Comparison of ENCODE assay signal across 23 cellular contexts in genomic region chr4:99843413-99843812, GRCh38. TPM values are rescaled to one million over a fixed set of nuclear protein-coding genes. Genes with fewer than 3 reads are reported as not detected.
A peak's percentile ranks its signal among the peaks of the same experiment; 100 is the strongest.
DNase-seq lines count a peak whose midpoint lies in the region; ATAC-seq and TF ChIP-seq lines count a peak whose summit lies in the region.
"Had no signal": no experiment of that assay in that cellular context is flagged by ENCODE, and none has a peak within 500 bp of the region (broad histone marks: within the 10 kb centered on the region; RNA-seq: fewer than 3 reads in every experiment).

No MANE protein-coding gene starts in this region.

- no peaks in the 10 kb centered on the region for H3K79me2 ChIP-seq in DOHH2 (ENCODE audit: control insufficient read depth, low read length)
- no peaks in the 10 kb centered on the region for H3K79me2 ChIP-seq in smooth muscle cell (ENCODE audit: low read depth)

- H3K27me3 Mint-ChIP-seq in activated naive CD4-positive, alpha-beta T cell treated with anti-CD3 and anti-CD28 coated beads, Interleukin-2, amount 50 U/mL, for 24 hours: no peaks in the 10 kb centered on the region
- H3K27me3 Mint-ChIP-seq in T-cell: no peaks in the 10 kb centered on the region
- no peaks in the 10 kb centered on the region for H3K27me3 Mint-ChIP-seq in stimulated activated memory B cell treated with anti-CD40 and anti-IgM and Interleukin-4, amounts not matched to agents 10 μg/mL and 1 μg/mL and 100 μg/mL, for 72 hours

- H3K9ac ChIP-seq in smooth muscle cell (ENCODE audit: low read depth): no peak overlapping the region
- H3K9ac ChIP-seq: BLaER1, GM23248, KMS-11 had no signal

- peaks cover 9% of the 10 kb centered on the region for H3F3A ChIP-seq in DOHH2 (ENCODE audit: control insufficient read depth, insufficient read depth)
- H3F3A ChIP-seq in smooth muscle cell (ENCODE audit: low read depth): no peaks in the 10 kb centered on the region

- H3K9me3 ChIP-seq in DOHH2 (ENCODE audit: control insufficient read depth, insufficient read depth, low read length): no peaks in the 10 kb centered on the region
- no peaks in the 10 kb centered on the region for H3K9me3 ChIP-seq in smooth muscle cell (replicated peaks; ENCODE audit: low read depth)
- H3K9me3 ChIP-seq: SJSA1 had no signal

- CTCF ChIA-PET in T-cell (lab: Charles Lee): no interaction called here

- no peak for DNase-seq in activated naive CD4-positive, alpha-beta T cell treated with anti-CD3 and anti-CD28 coated beads, Interleukin-2, amount 50 U/mL, for 16 hours
- DNase-seq in T-cell (no peak), smooth muscle cell (lab: John Stamatoyannopoulos, UW; ENCODE audit: unreplicated experiment) (no peak)
- DNase-seq: ACHN; Calu3; CD8-positive, alpha-beta T cell; DMS153; GM23248; H9; NCI-H1417; NCI-H1694 treated with DMSO at 0.1 percent for 48 hours; NCI-H2081 treated with DMSO at 0.1 percent for 48 hours; NCI-H2171 treated with DMSO at 0.1 percent for 48 hours; NCI-H446; NCI-H526 had no signal

- H3K4me2 ChIP-seq in DOHH2 (ENCODE audit: low read length) (no peak overlapping the region; the same call in 1 of the 2 replicates), smooth muscle cell (no peak overlapping the region)
- H3K4me2 ChIP-seq: KMS-11 had no signal

- no peaks in the 10 kb centered on the region for H3K27me3 ChIP-seq in DOHH2 (ENCODE audit: control insufficient read depth, low read length)
- H3K27me3 ChIP-seq in smooth muscle cell (ENCODE audit: low read depth): no peaks in the 10 kb centered on the region
- H3K27me3 ChIP-seq: BLaER1, SJSA1 had no signal

- no peaks in the 10 kb centered on the region for H3K9me2 ChIP-seq in DOHH2 (replicated peaks; ENCODE audit: control insufficient read depth, low read length)

- ATAC-seq in T-cell (replicated peaks in 1 of 4) (no peak), GM21786 (IDR thresholded peaks at IDR 0.05; ENCODE audit: unreplicated experiment) (no peak)
- no peak for ATAC-seq in stimulated activated memory B cell treated with anti-CD40 and anti-IgM and Interleukin-4, amounts not matched to agents 10 μg/mL and 1 μg/mL and 100 μg/mL, for 72 hours
- ATAC-seq: CD8-positive, alpha-beta T cell had no signal

- TF ChIP-seq CTCF in DOHH2 (IDR thresholded peaks at IDR 0.05; ENCODE audit: low read depth, low read length, poor library complexity, severe bottlenecking) (no peak), smooth muscle cell (IDR thresholded peaks at IDR 0.05; ENCODE audit: borderline replicate concordance, insufficient read depth, poor library complexity, severe bottlenecking) (no peak)

- H3K27ac ChIP-seq in DOHH2 (ENCODE audit: low read depth, low read length) (0 out of 2 replicates have a peak overlapping the region, but pooled peaks have one; percentile 1), smooth muscle cell (ENCODE audit: low read depth) (no peak overlapping the region)
- H3K27ac ChIP-seq: BLaER1, GM23248, KMS-11, SJSA1 had no signal

- H3K4me1 Mint-ChIP-seq in activated naive CD4-positive, alpha-beta T cell treated with anti-CD3 and anti-CD28 coated beads, Interleukin-2, amount 50 U/mL, for 24 hours: peaks cover 64% of the 10 kb centered on the region
- H3K4me1 Mint-ChIP-seq in T-cell: peaks cover 35 to 46% (median 46%) of the 10 kb centered on the region in 3 donors
- H3K4me1 Mint-ChIP-seq in stimulated activated memory B cell treated with anti-CD40 and anti-IgM and Interleukin-4, amounts not matched to agents 10 μg/mL and 1 μg/mL and 100 μg/mL, for 72 hours: peaks cover 84% of the 10 kb centered on the region
- H3K4me1 Mint-ChIP-seq: H9 had no signal

- no peak overlapping the region for H3K4me3 Mint-ChIP-seq in activated naive CD4-positive, alpha-beta T cell treated with anti-CD3 and anti-CD28 coated beads, Interleukin-2, amount 50 U/mL, for 24 hours
- no peak overlapping the region for H3K4me3 Mint-ChIP-seq in T-cell
- H3K4me3 Mint-ChIP-seq in stimulated activated memory B cell treated with anti-CD40 and anti-IgM and Interleukin-4, amounts not matched to agents 10 μg/mL and 1 μg/mL and 100 μg/mL, for 72 hours: no peak overlapping the region
- H3K4me3 Mint-ChIP-seq: CD8-positive, alpha-beta T cell; H9 had no signal

- peaks cover 53% of the 10 kb centered on the region for H3K4me1 ChIP-seq in DOHH2 (ENCODE audit: control insufficient read depth, low read length)
- H3K4me1 ChIP-seq in smooth muscle cell (ENCODE audit: low read depth): no peaks in the 10 kb centered on the region

- H3K4me3 ChIP-seq in DOHH2 (ENCODE audit: low read length) (no peak overlapping the region), smooth muscle cell (no peak overlapping the region)
- H3K4me3 ChIP-seq: BLaER1, GM23248, SJSA1 had no signal

- POLR2A ChIA-PET in T-cell (lab: Charles Lee): no interaction called here

- peak overlapping the region; percentile 85 for H3K27ac Mint-ChIP-seq in activated naive CD4-positive, alpha-beta T cell treated with anti-CD3 and anti-CD28 coated beads, Interleukin-2, amount 50 U/mL, for 24 hours
- H3K27ac Mint-ChIP-seq in T-cell: peak overlapping the region; percentile 5 to 80
- peak overlapping the region; percentile 17 for H3K27ac Mint-ChIP-seq in stimulated activated memory B cell treated with anti-CD40 and anti-IgM and Interleukin-4, amounts not matched to agents 10 μg/mL and 1 μg/mL and 100 μg/mL, for 72 hours
- H3K27ac Mint-ChIP-seq: CD8-positive, alpha-beta T cell; H9 had no signal

- H3K36me3 Mint-ChIP-seq in activated naive CD4-positive, alpha-beta T cell treated with anti-CD3 and anti-CD28 coated beads, Interleukin-2, amount 50 U/mL, for 24 hours: peaks cover 16% of the 10 kb centered on the region
- H3K36me3 Mint-ChIP-seq in T-cell: peaks cover 40% of the 10 kb centered on the region
- peaks cover 74% of the 10 kb centered on the region for H3K36me3 Mint-ChIP-seq in stimulated activated memory B cell treated with anti-CD40 and anti-IgM and Interleukin-4, amounts not matched to agents 10 μg/mL and 1 μg/mL and 100 μg/mL, for 72 hours

- H3K9me3 Mint-ChIP-seq in activated naive CD4-positive, alpha-beta T cell treated with anti-CD3 and anti-CD28 coated beads, Interleukin-2, amount 50 U/mL, for 24 hours: no peaks in the 10 kb centered on the region
- H3K9me3 Mint-ChIP-seq in T-cell: no peaks in the 10 kb centered on the region
- no peaks in the 10 kb centered on the region for H3K9me3 Mint-ChIP-seq in stimulated activated memory B cell treated with anti-CD40 and anti-IgM and Interleukin-4, amounts not matched to agents 10 μg/mL and 1 μg/mL and 100 μg/mL, for 72 hours
- H3K9me3 Mint-ChIP-seq: CD8-positive, alpha-beta T cell; H9 had no signal

- H2AFZ ChIP-seq in smooth muscle cell (ENCODE audit: low read depth): no peak overlapping the region
- H2AFZ ChIP-seq: GM23248 had no signal

- peaks cover 78% of the 10 kb centered on the region for H3K36me3 ChIP-seq in DOHH2 (ENCODE audit: control insufficient read depth, low read length)
- no peaks in the 10 kb centered on the region for H3K36me3 ChIP-seq in smooth muscle cell (ENCODE audit: low read depth)
- H3K36me3 ChIP-seq: BLaER1, SJSA1 had no signal

- no peaks in the 10 kb centered on the region for H4K20me1 ChIP-seq in DOHH2 (ENCODE audit: control insufficient read depth, insufficient read depth, low read depth, low read length)
- no peaks in the 10 kb centered on the region for H4K20me1 ChIP-seq in smooth muscle cell (ENCODE audit: low read depth)
- H4K20me1 ChIP-seq: BLaER1 had no signal

RNA-seq across cellular contexts. Expression of gene DAPP1, which starts 26.8 kb away (rescaled TPM):
- total RNA-seq in T-cell (10 to 100 TPM; 12.9 to 18.7 (median 14.3) TPM), smooth muscle cell (7.9 and 9.8 TPM in 2 replicates)
- polyA plus RNA-seq in smooth muscle cell: 1.0 and 4.8 TPM in 2 replicates
- total RNA-seq: GM23248, H9, HT1080 had no signal
- polyA plus RNA-seq: GM23248 had no signal

RNA-seq across cellular contexts. Expression of gene LAMTOR3, which starts 50.8 kb away (rescaled TPM):
- total RNA-seq in T-cell: 10 to 100 TPM; 17.5 to 25.0 (median 19.4) TPM
- total RNA-seq in smooth muscle cell: 95.2 and 112 TPM in 2 replicates
- 58.3 and 68.9 TPM in 2 replicates for polyA plus RNA-seq in smooth muscle cell

Comparison
In these comparisons a context has a peak if more than half of its experiments do, and no peak if none do; other contexts are left out.
1. H3K27ac Mint-ChIP-seq: peak in every context shown above with its lines; median percentile 85 in activated naive CD4-positive, alpha-beta T cell treated with anti-CD3 and anti-CD28 coated beads, Interleukin-2, amount 50 U/mL, for 24 hours; 42 in T-cell; 17 in stimulated activated memory B cell treated with anti-CD40 and anti-IgM and Interleukin-4, amounts not matched to agents 10 μg/mL and 1 μg/mL and 100 μg/mL, for 72 hours.